Comparison of ENCODE assay signal across 18 cellular contexts in genomic region chr7:142563470-142563869, GRCh38.
DNase-seq lines count a peak whose midpoint lies in the region; ATAC-seq and TF ChIP-seq lines count a peak whose summit lies in the region.
"Had no signal": no experiment of that assay in that cellular context is flagged by ENCODE, and none has a peak within 500 bp of the region (broad histone marks: within the 10 kb centered on the region; RNA-seq: fewer than 3 reads in every experiment).

No MANE protein-coding gene starts in this region.

- H3K4me3 ChIP-seq in hepatocyte = no peak overlapping the region
- H3K4me3 ChIP-seq: gastrocnemius medialis, PC-9, tibial artery had no signal

- H3K4me2 ChIP-seq in hepatocyte = no peak overlapping the region
- H3K4me2 ChIP-seq: PC-9 had no signal

- no peaks in the 10 kb centered on the region for H3K4me1 Mint-ChIP-seq in T-helper 1 cell treated with Interleukin-12 subunit alpha and Interleukin-12 subunit beta and Interleukin-4 antibody, amounts not matched to agents 30 μg/mL and 1 μg/mL, for 36 hours (ENCODE audit: low read depth)
- H3K4me1 Mint-ChIP-seq in activated CD8-positive, alpha-beta T cell treated with anti-CD3 and anti-CD28 coated beads, Interleukin-2, amount 10 ng/mL, durations not matched to agents 7 days and 5 days (ENCODE audit: low read depth) = peaks cover 4% of the 10 kb centered on the region
- H3K4me1 Mint-ChIP-seq: stimulated activated effector memory CD8-positive, alpha-beta T cell treated with anti-CD3 and anti-CD28 coated beads, Interleukin-12 subunit alpha, Interleukin-12 subunit beta, amount 100 ng/mL, for 72 hours had no signal

- peak overlapping the region; percentile 44 for H3K4me3 Mint-ChIP-seq in T-helper 1 cell treated with Interleukin-12 subunit alpha and Interleukin-12 subunit beta and Interleukin-4 antibody, amounts not matched to agents 30 μg/mL and 1 μg/mL, for 36 hours
- H3K4me3 Mint-ChIP-seq in activated CD8-positive, alpha-beta T cell treated with anti-CD3 and anti-CD28 coated beads, Interleukin-2, amount 10 ng/mL, durations not matched to agents 7 days and 5 days = peak overlapping the region; percentile 27
- H3K4me3 Mint-ChIP-seq: mesothelial cell of epicardium; stimulated activated effector memory CD8-positive, alpha-beta T cell treated with anti-CD3 and anti-CD28 coated beads, Interleukin-12 subunit alpha, Interleukin-12 subunit beta, amount 100 ng/mL, for 72 hours had no signal

- no peaks in the 10 kb centered on the region for H3K36me3 ChIP-seq in hepatocyte (replicated peaks; ENCODE audit: insufficient read depth, low read depth)
- H3K36me3 ChIP-seq: gastrocnemius medialis, tibial artery had no signal

- DNase-seq in T-helper 1 cell = no peak
- peak; percentile 60 for DNase-seq in ELR (ENCODE audit: low read depth)
- no peak for DNase-seq in activated CD8-positive, alpha-beta T cell treated with anti-CD3 and anti-CD28 coated beads, Interleukin-2, amount 10 ng/mL, durations not matched to agents 7 days and 5 days
- DNase-seq in kidney glomerular epithelial cell (lab: John Stamatoyannopoulos, UW) = peak; percentile 23
- no peak for DNase-seq in hepatocyte (ENCODE audit: low spot score)
- DNase-seq in NOMO-1 treated with DMSO at 0.1 percent for 48 hours (lab: John Stamatoyannopoulos, UW; ENCODE audit: unreplicated experiment) = no peak
- DNase-seq in occipital lobe (lab: John Stamatoyannopoulos, UW) = no peak
- DNase-seq: C1 segment of cervical spinal cord, gastrocnemius medialis, left cardiac atrium, NCI-H1436, NCI-H774, PC-9, tibial artery had no signal

- H3K27me3 ChIP-seq in hepatocyte = no peaks in the 10 kb centered on the region
- H3K27me3 ChIP-seq: gastrocnemius medialis, tibial artery had no signal

- H3K27ac Mint-ChIP-seq in T-helper 1 cell treated with Interleukin-12 subunit alpha and Interleukin-12 subunit beta and Interleukin-4 antibody, amounts not matched to agents 30 μg/mL and 1 μg/mL, for 36 hours = no peak overlapping the region
- no peak overlapping the region for H3K27ac Mint-ChIP-seq in activated CD8-positive, alpha-beta T cell treated with anti-CD3 and anti-CD28 coated beads, Interleukin-2, amount 10 ng/mL, durations not matched to agents 7 days and 5 days
- H3K27ac Mint-ChIP-seq: mesothelial cell of epicardium; stimulated activated effector memory CD8-positive, alpha-beta T cell treated with anti-CD3 and anti-CD28 coated beads, Interleukin-12 subunit alpha, Interleukin-12 subunit beta, amount 100 ng/mL, for 72 hours had no signal

- H3K9me2 ChIP-seq in hepatocyte (replicated peaks; ENCODE audit: insufficient read depth) = no peaks in the 10 kb centered on the region

- no peaks in the 10 kb centered on the region for H3K9me3 Mint-ChIP-seq in T-helper 1 cell treated with Interleukin-12 subunit alpha and Interleukin-12 subunit beta and Interleukin-4 antibody, amounts not matched to agents 30 μg/mL and 1 μg/mL, for 36 hours
- no peaks in the 10 kb centered on the region for H3K9me3 Mint-ChIP-seq in activated CD8-positive, alpha-beta T cell treated with anti-CD3 and anti-CD28 coated beads, Interleukin-2, amount 10 ng/mL, durations not matched to agents 7 days and 5 days (ENCODE audit: insufficient read depth)
- H3K9me3 Mint-ChIP-seq: mesothelial cell of epicardium; stimulated activated effector memory CD8-positive, alpha-beta T cell treated with anti-CD3 and anti-CD28 coated beads, Interleukin-12 subunit alpha, Interleukin-12 subunit beta, amount 100 ng/mL, for 72 hours had no signal

- H3K79me2 ChIP-seq in hepatocyte = no peaks in the 10 kb centered on the region

- no peaks in the 10 kb centered on the region for H4K20me1 ChIP-seq in hepatocyte (ENCODE audit: insufficient read depth, poor library complexity, severe bottlenecking)

- no peak for TF ChIP-seq CTCF in hepatocyte (IDR thresholded peaks at IDR 0.05; ENCODE audit: poor library complexity)

- H3K27ac ChIP-seq in hepatocyte = no peak overlapping the region
- H3K27ac ChIP-seq: 22Rv1, gastrocnemius medialis, PC-9, tibial artery had no signal

- H3K4me1 ChIP-seq in hepatocyte (ENCODE audit: insufficient read depth) = no peaks in the 10 kb centered on the region
- H3K4me1 ChIP-seq: tibial artery had no signal

- H3K36me3 Mint-ChIP-seq in T-helper 1 cell treated with Interleukin-12 subunit alpha and Interleukin-12 subunit beta and Interleukin-4 antibody, amounts not matched to agents 30 μg/mL and 1 μg/mL, for 36 hours (ENCODE audit: low read depth) = no peaks in the 10 kb centered on the region
- H3K36me3 Mint-ChIP-seq in activated CD8-positive, alpha-beta T cell treated with anti-CD3 and anti-CD28 coated beads, Interleukin-2, amount 10 ng/mL, durations not matched to agents 7 days and 5 days (ENCODE audit: low read depth) = no peaks in the 10 kb centered on the region
- H3K36me3 Mint-ChIP-seq: mesothelial cell of epicardium; stimulated activated effector memory CD8-positive, alpha-beta T cell treated with anti-CD3 and anti-CD28 coated beads, Interleukin-12 subunit alpha, Interleukin-12 subunit beta, amount 100 ng/mL, for 72 hours had no signal

- no peaks in the 10 kb centered on the region for H3K9me3 ChIP-seq in hepatocyte (ENCODE audit: low read depth)
- H3K9me3 ChIP-seq: gastrocnemius medialis, tibial artery had no signal

- ATAC-seq in activated CD8-positive, alpha-beta T cell treated with anti-CD3 and anti-CD28 coated beads, Interleukin-2, amount 10 ng/mL, durations not matched to agents 7 days and 5 days = no peak
- ATAC-seq: gastrocnemius medialis; left cardiac atrium; stimulated activated effector memory CD8-positive, alpha-beta T cell treated with anti-CD3 and anti-CD28 coated beads, Interleukin-12 subunit alpha, Interleukin-12 subunit beta, amount 100 ng/mL, for 72 hours had no signal

- no peak overlapping the region for H2AFZ ChIP-seq in hepatocyte
- H2AFZ ChIP-seq: PC-9 had no signal

- POLR2A ChIA-PET in activated CD8-positive, alpha-beta T cell treated with anti-CD3 and anti-CD28 coated beads, Interleukin-2, amount 10 ng/mL, durations not matched to agents 7 days and 5 days (lab: Charles Lee) = interaction anchor here (0.9 kb wide), 1 partner anchor 236 kb away, joined by 3 read pairs; no protein-coding TSS in a partner anchor

- WGBS in hepatocyte (ENCODE audit: low lambda C conversion rate, missing lambda C conversion rate) = 88% methylated on average over 1 of the region's 1 CpG

- H3K27me3 Mint-ChIP-seq in T-helper 1 cell treated with Interleukin-12 subunit alpha and Interleukin-12 subunit beta and Interleukin-4 antibody, amounts not matched to agents 30 μg/mL and 1 μg/mL, for 36 hours (ENCODE audit: low read depth) = peaks cover 12% of the 10 kb centered on the region
- peaks cover 5% of the 10 kb centered on the region for H3K27me3 Mint-ChIP-seq in activated CD8-positive, alpha-beta T cell treated with anti-CD3 and anti-CD28 coated beads, Interleukin-2, amount 10 ng/mL, durations not matched to agents 7 days and 5 days (ENCODE audit: low read depth)

- CTCF ChIA-PET in activated CD8-positive, alpha-beta T cell treated with anti-CD3 and anti-CD28 coated beads, Interleukin-2, amount 10 ng/mL, durations not matched to agents 7 days and 5 days (lab: Charles Lee) = interaction anchor here (0.8 to 1.9 kb wide), 4 partner anchors 13 to 28 kb away, joined by 3 to 5 read pairs (median 3); no protein-coding TSS in a partner anchor

Comparison
In these comparisons a context has a peak if more than half of its experiments do, and no peak if none do; other contexts are left out.
1. DNase-seq: peak in ELR (single experiment) and kidney glomerular epithelial cell (single experiment); none in T-helper 1 cell (0 of 5), activated CD8-positive, alpha-beta T cell treated with anti-CD3 and anti-CD28 coated beads, Interleukin-2, amount 10 ng/mL, durations not matched to agents 7 days and 5 days (single experiment), hepatocyte (single experiment), NOMO-1 treated with DMSO at 0.1 percent for 48 hours (single experiment) and occipital lobe (single experiment).